11 cellular contexts compared by ENCODE assay signal in genomic region chr10:80154978-80155695, GRCh38. TPM values are rescaled to one million over a fixed set of nuclear protein-coding genes. Genes with fewer than 3 reads are reported as not detected.
A peak's percentile ranks its signal among the peaks of the same experiment; 100 is the strongest.
DNase-seq lines count a peak whose midpoint lies in the region; FAIRE-seq and TF ChIP-seq lines count a peak whose summit lies in the region.
"Had no signal": no experiment of that assay in that cellular context is flagged by ENCODE, and none has a peak within 500 bp of the region (broad histone marks: within the 10 kb centered on the region; RNA-seq: fewer than 3 reads in every experiment).

No MANE protein-coding gene starts in this region.

- TF ChIP-seq CTCF in ascending aorta (IDR thresholded peaks at IDR 0.05) (no peak), GM10266 (IDR thresholded peaks at IDR 0.05; ENCODE audit: control insufficient read depth, insufficient read depth, low read depth, missing control alignments) (no peak), GM13977 (IDR thresholded peaks at IDR 0.05; ENCODE audit: extremely low read depth, insufficient read depth, missing control alignments) (no peak)

- no peak for FAIRE-seq in small intestine (lab: Jason Lieb, UNC)

- H3K36me3 ChIP-seq in ascending aorta (peaks cover 53 to 60% of the 10 kb centered on the region in 2 donors), small intestine (ENCODE audit: control insufficient read depth in 2 of 2, insufficient read depth in 2 of 2, low read length in 2 of 2) (peaks cover 23 to 38% of the 10 kb centered on the region in 2 donors)

- H3K9me3 ChIP-seq in ascending aorta, result no peaks in the 10 kb centered on the region
- no peaks in the 10 kb centered on the region for H3K9me3 ChIP-seq in small intestine (ENCODE audit: control insufficient read depth, low read depth)

- DNase-seq in HPDE6-E6E7 (ENCODE audit: extremely low spot score) (peak; percentile 69), ascending aorta (ENCODE audit: low spot score in 2 of 2) (peak in 1 of 2 donors; percentile 89), inferior parietal cortex (ENCODE audit: extremely low spot score) (peak; percentile 22), stromal cell of bone marrow (ENCODE audit: low read depth) (peak; percentile 95), middle frontal gyrus (ENCODE audit: extremely low spot score, low spot score) (no peak), GM10266 (ENCODE audit: extremely low spot score) (no peak), GM13977 (ENCODE audit: low spot score) (no peak), small intestine (no peak)
- DNase-seq: activated CD4-positive, alpha-beta T cell treated with anti-CD3 and anti-CD28 coated beads, Interleukin-2, amount 10 ng/mL, durations not matched to agents 24 days and 14 days; NCI-H510A treated with DMSO at 0.1 percent for 48 hours had no signal

- 80 to 89% (median 88%) methylated on average over 10 of the region's 10 CpGs for WGBS in small intestine, 3 donors

- no peaks in the 10 kb centered on the region for H3K27me3 ChIP-seq in ascending aorta
- no peaks in the 10 kb centered on the region for H3K27me3 ChIP-seq in small intestine (ENCODE audit: control insufficient read depth in 2 of 2, insufficient read depth in 2 of 2, low read length in 2 of 2)

- H3K4me1 ChIP-seq in ascending aorta (peaks cover 36 to 56% of the 10 kb centered on the region in 2 donors), small intestine (ENCODE audit: control insufficient read depth in 2 of 2, insufficient read depth in 1 of 2, low read depth in 1 of 2, low read length in 1 of 2) (no peaks in the 10 kb centered on the region)

- H3K4me3 ChIP-seq in ascending aorta, result no peak overlapping the region
- H3K4me3 ChIP-seq in small intestine (ENCODE audit: low read depth in 1 of 2, low read length in 2 of 2), result no peak overlapping the region

- in situ Hi-C loops in GM13977 (cut with MboI; ENCODE audit: low pct_unique_long_range_greater_than_20kb, low sequenced_read_pairs, unreplicated experiment), result no loop called here

- peak overlapping the region; percentile 92 to 94 for H3K27ac ChIP-seq in ascending aorta
- H3K27ac ChIP-seq in small intestine (ENCODE audit: low read depth in 1 of 2, low read length in 1 of 2), result no peak overlapping the region
- H3K27ac ChIP-seq: HL-60 had no signal

- intact Hi-C loops in ascending aorta (cut with DNase I), result loop anchor here (1.0 kb wide), 1 partner anchor 52 kb away; no protein-coding TSS in a partner anchor

RNA-seq across cellular contexts. Expression of gene PLAC9, which starts 22.6 kb away (rescaled TPM):
- 221 TPM for total RNA-seq in ascending aorta
- polyA plus RNA-seq in small intestine, result 10 to 100 TPM in 1 of 3 donors, 1 to 10 TPM in 1, not detected in 1; 4.6 to 22.2 TPM
- total RNA-seq: activated CD4-positive, alpha-beta T cell treated with anti-CD3 and anti-CD28 coated beads, Interleukin-2, amount 10 ng/mL, durations not matched to agents 24 days and 14 days had no signal

RNA-seq across cellular contexts. Expression of gene ANXA11, which starts 50.2 kb away (rescaled TPM):
- 237 TPM for total RNA-seq in ascending aorta
- 100 to 1,000 TPM; 142 to 363 (median 277) TPM for polyA plus RNA-seq in small intestine

Comparison
In these comparisons a context has a peak if more than half of its experiments do, and no peak if none do; other contexts are left out.
1. DNase-seq: peak in HPDE6-E6E7 (single experiment), inferior parietal cortex (single experiment) and stromal cell of bone marrow (single experiment); none in middle frontal gyrus (single experiment), GM10266 (single experiment), GM13977 (single experiment) and small intestine (single experiment).
2. H3K27ac ChIP-seq: peak in ascending aorta (2 of 2); none in small intestine (0 of 2).